In the genomic region with DNA sequence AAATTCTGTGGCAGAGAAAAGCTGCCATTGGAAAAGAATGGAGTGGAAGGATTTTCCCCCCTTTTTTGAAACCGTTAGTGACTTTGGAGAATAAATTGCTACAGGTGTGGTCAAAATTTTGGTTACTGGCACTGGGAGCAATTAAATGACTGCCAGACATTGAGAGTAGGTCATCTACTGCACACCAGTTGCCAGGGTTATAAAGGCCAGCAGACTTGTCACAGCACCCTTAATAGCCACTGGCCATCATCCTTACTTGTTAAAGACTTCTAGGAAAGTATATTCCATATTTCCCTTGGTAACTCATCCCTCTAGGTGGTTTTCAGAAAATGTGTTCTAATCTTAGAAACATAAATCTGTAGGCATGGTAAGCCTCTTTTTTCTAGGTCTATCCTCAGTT, we compare ENCODE assay signal across 26 cellular contexts.
"Had no signal": no experiment of that assay in that cellular context is flagged by ENCODE, and none has a peak within 500 bp of the region (broad histone marks: within the 10 kb centered on the region; RNA-seq: fewer than 3 reads in every experiment).

No MANE protein-coding gene starts in this region.

- H3K9me3 ChIP-seq: heart right ventricle, neutrophil, testis had no signal

- H3K36me3 ChIP-seq: heart right ventricle, neutrophil, WERI-Rb-1 had no signal

- H3K4me3 Mint-ChIP-seq: activated CD4-positive, alpha-beta T cell treated with anti-CD3 and anti-CD28 coated beads, Interleukin-2, amount 10 ng/mL, durations not matched to agents 7 days and 5 days; activated CD8-positive, alpha-beta T cell treated with anti-CD3 and anti-CD28 coated beads for 36 hours; activated T-helper 1 cell treated with anti-CD3 and anti-CD28 coated beads, Interleukin-12 subunit alpha, Interleukin-12 subunit beta, Interleukin-2, Interleukin-4 antibody, amounts not matched to agents 30 ng/mL and 10 ng/mL and 1 ng/mL, durations not matched to agents 14 hours and 24 hours and 36 hours; effector memory CD8-positive, alpha-beta T cell; natural killer cell; stimulated activated naive B cell treated with anti-CD40 and anti-IgM and Interleukin-4, amounts not matched to agents 10 μg/mL and 1 μg/mL and 100 μg/mL, for 72 hours; T-cell; type B pancreatic cell had no signal

- ATAC-seq: activated CD8-positive, alpha-beta T cell treated with anti-CD3 and anti-CD28 coated beads for 36 hours; activated naive CD4-positive, alpha-beta T cell treated with anti-CD3 and anti-CD28 coated beads, Interleukin-2, amount 50 U/mL, for 72 hours; effector memory CD8-positive, alpha-beta T cell; esophagus mucosa; natural killer cell; sciatic nerve; stimulated activated naive B cell treated with anti-CD40 and anti-IgM and Interleukin-4, amounts not matched to agents 10 μg/mL and 1 μg/mL and 100 μg/mL, for 72 hours; T-cell had no signal

- H3K27ac Mint-ChIP-seq: activated CD4-positive, alpha-beta T cell treated with anti-CD3 and anti-CD28 coated beads, Interleukin-2, amount 10 ng/mL, durations not matched to agents 7 days and 5 days; activated CD8-positive, alpha-beta T cell treated with anti-CD3 and anti-CD28 coated beads for 36 hours; activated naive CD4-positive, alpha-beta T cell treated with anti-CD3 and anti-CD28 coated beads, Interleukin-2, amount 50 U/mL, for 72 hours; activated T-helper 1 cell treated with anti-CD3 and anti-CD28 coated beads, Interleukin-12 subunit alpha, Interleukin-12 subunit beta, Interleukin-2, Interleukin-4 antibody, amounts not matched to agents 30 ng/mL and 10 ng/mL and 1 ng/mL, durations not matched to agents 14 hours and 24 hours and 36 hours; effector memory CD8-positive, alpha-beta T cell; stimulated activated naive B cell treated with anti-CD40 and anti-IgM and Interleukin-4, amounts not matched to agents 10 μg/mL and 1 μg/mL and 100 μg/mL, for 72 hours; T-cell; type B pancreatic cell had no signal

- H3K4me3 ChIP-seq: dorsolateral prefrontal cortex, heart right ventricle, lung, testis had no signal

- H3K36me3 Mint-ChIP-seq: activated naive CD4-positive, alpha-beta T cell treated with anti-CD3 and anti-CD28 coated beads, Interleukin-2, amount 50 U/mL, for 72 hours; brain; natural killer cell; T-cell had no signal

- H3K27ac ChIP-seq: dorsolateral prefrontal cortex, heart right ventricle, neutrophil, testis, WERI-Rb-1 had no signal

- H3K9me3 Mint-ChIP-seq: activated CD4-positive, alpha-beta T cell treated with anti-CD3 and anti-CD28 coated beads, Interleukin-2, amount 10 ng/mL, durations not matched to agents 7 days and 5 days; activated CD8-positive, alpha-beta T cell treated with anti-CD3 and anti-CD28 coated beads for 36 hours; brain; effector memory CD8-positive, alpha-beta T cell; natural killer cell; T-cell had no signal

- DNase-seq: activated CD4-positive, alpha-beta T cell treated with anti-CD3 and anti-CD28 coated beads, Interleukin-2, amount 10 ng/mL, durations not matched to agents 7 days and 5 days; activated CD4-positive, CD25-positive, alpha-beta regulatory T cell treated with anti-CD3 and anti-CD28 coated beads, Interleukin-2, amount 50 U/mL, for 72 hours; activated CD8-positive, alpha-beta T cell treated with anti-CD3 and anti-CD28 coated beads for 36 hours; activated gamma-delta T cell; aorta; central memory CD4-positive, alpha-beta T cell; dorsolateral prefrontal cortex; effector memory CD8-positive, alpha-beta T cell; heart right ventricle; islet precursor cell; left cardiac atrium; natural killer cell; stimulated activated CD4-positive, alpha-beta T cell treated with anti-CD3 and anti-CD28 coated beads, Interleukin-2, amount 100 ng/mL, for 48 hours; stimulated activated CD8-positive, alpha-beta memory T cell treated with anti-CD3 and anti-CD28 coated beads, Interleukin-4, amount 100 ng/mL, for 48 hours; stimulated activated naive B cell treated with anti-CD40 and anti-IgM and Interleukin-4, amounts not matched to agents 10 μg/mL and 1 μg/mL and 100 μg/mL, for 72 hours; T-cell; testis; WERI-Rb-1 had no signal

- H3K27me3 Mint-ChIP-seq: activated CD4-positive, alpha-beta T cell treated with anti-CD3 and anti-CD28 coated beads, Interleukin-2, amount 10 ng/mL, durations not matched to agents 7 days and 5 days; activated CD8-positive, alpha-beta T cell treated with anti-CD3 and anti-CD28 coated beads for 36 hours; effector memory CD8-positive, alpha-beta T cell; stimulated activated naive B cell treated with anti-CD40 and anti-IgM and Interleukin-4, amounts not matched to agents 10 μg/mL and 1 μg/mL and 100 μg/mL, for 72 hours; T-cell; type B pancreatic cell had no signal

- H3K27me3 ChIP-seq: dorsolateral prefrontal cortex, heart right ventricle, neutrophil, testis had no signal
